8 cellular contexts compared by ENCODE assay signal in genomic region chr19:45927565-45928261, GRCh38. TPM values are rescaled to one million over a fixed set of nuclear protein-coding genes. Genes with fewer than 3 reads are reported as not detected.
DNase-seq lines count a peak whose midpoint lies in the region; ATAC-seq and TF ChIP-seq lines count a peak whose summit lies in the region.

No MANE protein-coding gene starts in this region.

- peak overlapping the region; percentile 12 for H3K27ac Mint-ChIP-seq in activated T-cell treated with anti-CD3 and anti-CD28 coated beads, Interleukin-2, amount 50 U/mL, for 24 hours
- H3K27ac Mint-ChIP-seq in neural crest cell (ENCODE audit: unreplicated experiment), result peak overlapping the region; percentile 2
- peak overlapping the region in 1 of 2 donors; percentile 17 for H3K27ac Mint-ChIP-seq in stimulated activated naive CD8-positive, alpha-beta T cell treated with anti-CD3 and anti-CD28 coated beads, Interleukin-15, amount 100 ng/mL, for 72 hours

- no peaks in the 10 kb centered on the region for H3K36me3 Mint-ChIP-seq in activated T-cell treated with anti-CD3 and anti-CD28 coated beads, Interleukin-2, amount 50 U/mL, for 24 hours (ENCODE audit: low read depth)
- no peaks in the 10 kb centered on the region for H3K36me3 Mint-ChIP-seq in neural crest cell (ENCODE audit: low read depth)

- TF ChIP-seq CTCF in AG10803 (conservative IDR thresholded peaks at IDR 0.05; ENCODE audit: low read length) (no peak), fibroblast of the aortic adventitia (IDR thresholded peaks at IDR 0.05; ENCODE audit: insufficient read depth, low read length) (peak; percentile 7), neural crest cell (conservative IDR thresholded peaks at IDR 0.05) (peak; percentile 27)

- no peaks in the 10 kb centered on the region for H3K9me3 Mint-ChIP-seq in activated T-cell treated with anti-CD3 and anti-CD28 coated beads, Interleukin-2, amount 50 U/mL, for 24 hours
- H3K9me3 Mint-ChIP-seq in neural crest cell, result no peaks in the 10 kb centered on the region
- H3K9me3 Mint-ChIP-seq in stimulated activated naive CD8-positive, alpha-beta T cell treated with anti-CD3 and anti-CD28 coated beads, Interleukin-15, amount 100 ng/mL, for 72 hours, result no peaks in the 10 kb centered on the region

- H3K4me3 ChIP-seq in AG10803 (ENCODE audit: low read length), result no peak overlapping the region; the same call in 1 of the 2 replicates
- peak overlapping the region; percentile 17 for H3K4me3 ChIP-seq in fibroblast of the aortic adventitia (ENCODE audit: low read depth, low read length)

- H3K27me3 Mint-ChIP-seq in activated T-cell treated with anti-CD3 and anti-CD28 coated beads, Interleukin-2, amount 50 U/mL, for 24 hours, result peaks cover 17% of the 10 kb centered on the region
- H3K27me3 Mint-ChIP-seq in neural crest cell (ENCODE audit: low read depth), result peaks cover 34% of the 10 kb centered on the region
- H3K27me3 Mint-ChIP-seq in stimulated activated naive CD8-positive, alpha-beta T cell treated with anti-CD3 and anti-CD28 coated beads, Interleukin-15, amount 100 ng/mL, for 72 hours, result peaks cover 41% of the 10 kb centered on the region

- peak overlapping the region; percentile 60 for H3K4me3 Mint-ChIP-seq in activated T-cell treated with anti-CD3 and anti-CD28 coated beads, Interleukin-2, amount 50 U/mL, for 24 hours
- peak overlapping the region; percentile 9 for H3K4me3 Mint-ChIP-seq in neural crest cell
- H3K4me3 Mint-ChIP-seq in stimulated activated naive CD8-positive, alpha-beta T cell treated with anti-CD3 and anti-CD28 coated beads, Interleukin-15, amount 100 ng/mL, for 72 hours, result peak overlapping the region; percentile 74 to 80

- DNase-seq in AG10803 (ENCODE audit: low read depth) (peak; percentile 78), LHCN-M2 (ENCODE audit: low read depth) (peak; percentile 84), fibroblast of the aortic adventitia (ENCODE audit: low read depth) (peak; percentile 91), neural crest cell (ENCODE audit: low read depth, low spot score) (peak; percentile 87)
- peak; percentile 86 for DNase-seq in activated T-cell treated with anti-CD3 and anti-CD28 coated beads, Interleukin-2, amount 50 U/mL, for 24 hours
- DNase-seq in stimulated activated naive CD8-positive, alpha-beta T cell treated with anti-CD3 and anti-CD28 coated beads, Interleukin-15, amount 100 ng/mL, for 72 hours, result peak; percentile 84 to 90

- peak; percentile 72 for ATAC-seq in GM19025 (IDR thresholded peaks at IDR 0.05; ENCODE audit: low read depth, unreplicated experiment)
- peak; percentile 99 for ATAC-seq in stimulated activated naive CD8-positive, alpha-beta T cell treated with anti-CD3 and anti-CD28 coated beads, Interleukin-15, amount 100 ng/mL, for 72 hours

- peaks cover 10% of the 10 kb centered on the region for H3K4me1 Mint-ChIP-seq in activated T-cell treated with anti-CD3 and anti-CD28 coated beads, Interleukin-2, amount 50 U/mL, for 24 hours (ENCODE audit: low read depth)
- peaks cover 14% of the 10 kb centered on the region for H3K4me1 Mint-ChIP-seq in neural crest cell
- peaks cover 16% of the 10 kb centered on the region for H3K4me1 Mint-ChIP-seq in stimulated activated naive CD8-positive, alpha-beta T cell treated with anti-CD3 and anti-CD28 coated beads, Interleukin-15, amount 100 ng/mL, for 72 hours

TF ChIP-seq in PFSK-1, 5 proteins besides CTCF, POLR2A, EP300 and RAD21:
- TF ChIP-seq TAF1 (IDR thresholded peaks at IDR 0.05; ENCODE audit: borderline replicate concordance, insufficient read depth, low read length) (no peak), REST (IDR thresholded peaks at IDR 0.05; ENCODE audit: insufficient read depth in 1 of 2, low read depth in 2 of 2, low read length in 2 of 2) (no peak), SIN3A (IDR thresholded peaks at IDR 0.05; ENCODE audit: borderline replicate concordance, insufficient read depth, low read length) (no peak), POLR2AphosphoS5 (IDR thresholded peaks at IDR 0.05; ENCODE audit: low read depth, low read length) (peak; percentile 85), FOXP2 (optimal IDR thresholded peaks at IDR 0.05; ENCODE audit: borderline replicate concordance, extremely low read depth, extremely low read length, insufficient read depth) (no peak)

RNA-seq across cellular contexts. Expression of gene NANOS2, which starts 13.1 kb away (rescaled TPM):
- total RNA-seq in LHCN-M2 (2014; rRNA removed), result not detected in 2 replicates
- not detected for polyA plus RNA-seq in LHCN-M2 (2012)
- not detected for polyA plus RNA-seq in PFSK-1 (2012; ENCODE audit: insufficient read length, low read depth)
- total RNA-seq in fibroblast of the aortic adventitia (ENCODE audit: low replicate concordance), result not detected in 2 replicates
- not detected in 2 replicates for total RNA-seq in neural crest cell

RNA-seq across cellular contexts. Expression of gene MYPOP, which starts 25.3 kb away (rescaled TPM):
- total RNA-seq in LHCN-M2 (2014; rRNA removed), result 3.2 and 3.5 TPM in 2 replicates
- 6.5 TPM for polyA plus RNA-seq in LHCN-M2 (2012)
- polyA plus RNA-seq in PFSK-1 (2012; ENCODE audit: insufficient read length, low read depth), result 12.2 TPM
- total RNA-seq in fibroblast of the aortic adventitia (ENCODE audit: low replicate concordance), result 0.33 and 2.4 TPM in 2 replicates
- 9.1 and 9.6 TPM in 2 replicates for total RNA-seq in neural crest cell

RNA-seq across cellular contexts. Expression of gene IRF2BP1, which starts 41.8 kb away (rescaled TPM):
- total RNA-seq in LHCN-M2 (2014; rRNA removed) (40.1 and 42.8 TPM in 2 replicates), fibroblast of the aortic adventitia (ENCODE audit: low replicate concordance) (21.3 and 25.7 TPM in 2 replicates), neural crest cell (28.6 and 33.1 TPM in 2 replicates)
- polyA plus RNA-seq in LHCN-M2 (2012), result 12.4 TPM
- 51.3 TPM for polyA plus RNA-seq in PFSK-1 (2012; ENCODE audit: insufficient read length, low read depth)

RNA-seq across cellular contexts. Expression of gene NOVA2, which starts 46.0 kb away (rescaled TPM):
- not detected in 2 replicates for total RNA-seq in LHCN-M2 (2014; rRNA removed)
- polyA plus RNA-seq in LHCN-M2 (2012), result 0.01 TPM
- polyA plus RNA-seq in PFSK-1 (2012; ENCODE audit: insufficient read length, low read depth), result 0.89 TPM
- total RNA-seq in fibroblast of the aortic adventitia (ENCODE audit: low replicate concordance), result under 0.01 and 0.27 TPM in 2 replicates
- total RNA-seq in neural crest cell, result 25.5 and 25.6 TPM in 2 replicates

Comparison
In these comparisons a context has a peak if more than half of its experiments do, and no peak if none do; other contexts are left out.
1. H3K4me3 Mint-ChIP-seq: peak in every context shown above with its lines; median percentile 77 in stimulated activated naive CD8-positive, alpha-beta T cell treated with anti-CD3 and anti-CD28 coated beads, Interleukin-15, amount 100 ng/mL, for 72 hours; 60 in activated T-cell treated with anti-CD3 and anti-CD28 coated beads, Interleukin-2, amount 50 U/mL, for 24 hours; 9 in neural crest cell.